In the genomic region with DNA sequence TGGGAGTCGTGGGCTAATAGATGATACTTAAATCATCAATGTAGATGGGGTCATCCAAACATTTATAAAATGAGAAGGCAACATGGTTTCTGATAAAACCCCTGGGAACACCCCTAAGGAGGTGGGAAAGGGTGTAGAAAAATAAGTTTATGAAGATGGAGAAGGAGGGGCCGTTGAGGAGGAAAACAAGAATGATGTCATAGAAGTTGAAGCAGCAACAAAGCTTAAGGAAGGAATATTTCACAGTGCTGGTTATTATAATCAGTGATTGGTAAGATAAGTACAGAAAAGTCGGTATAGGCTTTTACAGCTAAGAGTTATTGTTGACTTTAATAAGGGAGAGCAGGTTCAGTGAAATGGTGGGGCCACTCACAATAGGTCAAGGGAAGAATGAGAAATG, we compare ENCODE assay signal across 26 cellular contexts. TPM values are rescaled to one million over a fixed set of nuclear protein-coding genes. Genes with fewer than 3 reads are reported as not detected.
DNase-seq lines count a peak whose midpoint lies in the region; ATAC-seq, FAIRE-seq and TF ChIP-seq lines count a peak whose summit lies in the region.
"Had no signal": no experiment of that assay in that cellular context is flagged by ENCODE, and none has a peak within 500 bp of the region (broad histone marks: within the 10 kb centered on the region; RNA-seq: fewer than 3 reads in every experiment).

No MANE protein-coding gene starts in this region.

- no peaks in the 10 kb centered on the region for H3K9me1 ChIP-seq in K562 (ENCODE audit: control insufficient read depth, insufficient read depth, low read length)

- no peak for DNase-seq in activated T-cell treated with anti-CD3 and anti-CD28 coated beads, Interleukin-2, amount 50 U/mL, for 72 hours
- no peak for DNase-seq in activated T-cell treated with anti-CD3 and anti-CD28 coated beads, Interleukin-2, amount 50 U/mL, for 4 hours
- DNase-seq in GM23338 (ENCODE audit: low spot score): no peak
- DNase-seq in K562 (ENCODE audit: extremely low read depth in 1 of 4, low spot score in 3 of 4): no peak
- DNase-seq in OCI-M1 (lab: John Stamatoyannopoulos, UW): no peak
- no peak for DNase-seq in dermis blood vessel endothelial cell
- DNase-seq: 8988T; ACHN; AML-193; BE2C; CD4-positive, alpha-beta T cell; CD8-positive, alpha-beta memory T cell; DMS 273 treated with DMSO at 0.1 percent for 48 hours; DMS79; EL; GDM1; GM23248; H9; HFFc6 had no signal

- no peaks in the 10 kb centered on the region for H3K9me3 ChIP-seq in K562 (replicated peaks; ENCODE audit: control insufficient read depth, insufficient read depth, low read depth, low read length)
- H3K9me3 ChIP-seq: BE2C had no signal

- no peaks in the 10 kb centered on the region for H3K27me3 Mint-ChIP-seq in activated T-cell treated with anti-CD3 and anti-CD28 coated beads, Interleukin-2, amount 50 U/mL, for 72 hours (ENCODE audit: low read depth)
- H3K27me3 Mint-ChIP-seq in activated T-cell treated with anti-CD3 and anti-CD28 coated beads, Interleukin-2, amount 50 U/mL, for 4 hours (ENCODE audit: low read depth): peaks cover 10% of the 10 kb centered on the region
- no peaks in the 10 kb centered on the region for H3K27me3 Mint-ChIP-seq in GM23338 (ENCODE audit: insufficient read depth, low read depth, poor library complexity)
- H3K27me3 Mint-ChIP-seq: CD4-positive, alpha-beta T cell had no signal

- no TSS peak for BruUV-seq in K562 (replicated peaks; lab: Mats Ljungman, UMichigan)

- no peaks in the 10 kb centered on the region for H3K36me3 Mint-ChIP-seq in activated T-cell treated with anti-CD3 and anti-CD28 coated beads, Interleukin-2, amount 50 U/mL, for 72 hours (ENCODE audit: insufficient read depth in 2 of 2)
- H3K36me3 Mint-ChIP-seq in activated T-cell treated with anti-CD3 and anti-CD28 coated beads, Interleukin-2, amount 50 U/mL, for 4 hours (ENCODE audit: insufficient read depth): no peaks in the 10 kb centered on the region
- H3K36me3 Mint-ChIP-seq in GM23338 (ENCODE audit: low read depth): no peaks in the 10 kb centered on the region
- H3K36me3 Mint-ChIP-seq: CD14-positive monocyte had no signal

- H3K27me3 ChIP-seq in GM23338 (ENCODE audit: insufficient read depth): no peaks in the 10 kb centered on the region
- H3K27me3 ChIP-seq in K562 (ENCODE audit: control insufficient read depth in 2 of 2, insufficient read depth in 2 of 2, low read length in 2 of 2): no peaks in the 10 kb centered on the region
- H3K27me3 ChIP-seq: BE2C; BLaER1 treated with 17β-estradiol and CSF1 and Interleukin-3, amounts not matched to agents 10 nM and 100 nM had no signal

- no peak overlapping the region for H3K4me3 Mint-ChIP-seq in activated T-cell treated with anti-CD3 and anti-CD28 coated beads, Interleukin-2, amount 50 U/mL, for 72 hours
- H3K4me3 Mint-ChIP-seq in activated T-cell treated with anti-CD3 and anti-CD28 coated beads, Interleukin-2, amount 50 U/mL, for 4 hours: no peak overlapping the region
- H3K4me3 Mint-ChIP-seq in GM23338: no peak overlapping the region
- H3K4me3 Mint-ChIP-seq: CD14-positive monocyte; CD4-positive, alpha-beta T cell; CD8-positive, alpha-beta memory T cell; H9; HFFc6 had no signal

- H3K79me2 ChIP-seq in GM23338 (replicated peaks; ENCODE audit: insufficient read depth) (no peaks in the 10 kb centered on the region), K562 (ENCODE audit: control insufficient read depth, insufficient read depth, low read length) (no peaks in the 10 kb centered on the region)

- POLR2A ChIA-PET in K562 (lab: Yijun Ruan, JAX): interaction anchor here (0.6 kb wide), 1 partner anchor 9 kb away, joined by 5 read pairs; a partner anchor contains a TSS

- H3K27ac ChIP-seq in GM23338 (ENCODE audit: low read depth) (no peak overlapping the region), K562 (ENCODE audit: extremely low read depth, low read depth, low read length) (no peak overlapping the region)
- H3K27ac ChIP-seq: A549; BLaER1 treated with 17β-estradiol and CSF1 and Interleukin-3, amounts not matched to agents 10 nM and 100 nM; GM23248 had no signal

- TF ChIP-seq EP300 in K562 (IDR thresholded peaks at IDR 0.05; ENCODE audit: low read length): no peak

- H2AFZ ChIP-seq in GM23338: 0 out of 2 replicates have a peak overlapping the region, but pooled peaks have one; percentile 18
- H2AFZ ChIP-seq in K562 (ENCODE audit: low read depth, low read length): no peak overlapping the region
- H2AFZ ChIP-seq: GM23248 had no signal

- in situ Hi-C loops in K562 (cut with MboI): no loop called here

- no peaks in the 10 kb centered on the region for H3K9me3 Mint-ChIP-seq in activated T-cell treated with anti-CD3 and anti-CD28 coated beads, Interleukin-2, amount 50 U/mL, for 72 hours
- no peaks in the 10 kb centered on the region for H3K9me3 Mint-ChIP-seq in activated T-cell treated with anti-CD3 and anti-CD28 coated beads, Interleukin-2, amount 50 U/mL, for 4 hours
- H3K9me3 Mint-ChIP-seq in GM23338: no peaks in the 10 kb centered on the region
- H3K9me3 Mint-ChIP-seq: CD4-positive, alpha-beta T cell; HFFc6 had no signal

- no peak overlapping the region for H3K4me3 ChIP-seq in GM23338
- H3K4me3 ChIP-seq in K562: no peak overlapping the region
- H3K4me3 ChIP-seq: A549; BLaER1 treated with 17β-estradiol and CSF1 and Interleukin-3, amounts not matched to agents 10 nM and 100 nM; GM12878; GM23248 had no signal

- no peak for TF ChIP-seq CTCF in GM23338 (conservative IDR thresholded peaks at IDR 0.05; ENCODE audit: low read depth in 2 of 2)
- no peak for TF ChIP-seq CTCF in K562 (IDR thresholded peaks at IDR 0.05 in 2 of 3, conservative IDR thresholded peaks at IDR 0.05 in 1 of 3; ENCODE audit: insufficient read depth in 2 of 3, low read depth in 1 of 3, low read length in 3 of 3)

- CTCF ChIA-PET in K562 (lab: Yijun Ruan, JAX; ENCODE audit: low intra/inter-chr PET ratio): no interaction called here

- WGBS in K562 (ENCODE audit: insufficient coverage, low coverage, missing lambda C conversion rate): 2% methylated on average over 3 of the region's 3 CpGs

- H4K20me1 ChIP-seq in GM23338 (replicated peaks; ENCODE audit: insufficient read depth) (no peaks in the 10 kb centered on the region), K562 (replicated peaks; ENCODE audit: control insufficient read depth, insufficient read depth, low read length) (no peaks in the 10 kb centered on the region)
- H4K20me1 ChIP-seq: BLaER1 treated with 17β-estradiol and CSF1 and Interleukin-3, amounts not matched to agents 10 nM and 100 nM had no signal

- intact Hi-C loops in K562 (cut with micrococcal nuclease): no loop called here

- H3K36me3 ChIP-seq in GM23338 (ENCODE audit: insufficient read depth) (no peaks in the 10 kb centered on the region), K562 (ENCODE audit: control insufficient read depth, insufficient read depth, low read length) (no peaks in the 10 kb centered on the region)
- H3K36me3 ChIP-seq: BE2C; BLaER1 treated with 17β-estradiol and CSF1 and Interleukin-3, amounts not matched to agents 10 nM and 100 nM had no signal

- peak overlapping the region; percentile 70 for H3K27ac Mint-ChIP-seq in activated T-cell treated with anti-CD3 and anti-CD28 coated beads, Interleukin-2, amount 50 U/mL, for 72 hours
- H3K27ac Mint-ChIP-seq in GM23338: no peak overlapping the region
- H3K27ac Mint-ChIP-seq: CD4-positive, alpha-beta T cell; CD8-positive, alpha-beta memory T cell; H9; HFFc6 had no signal

- H3K9me2 ChIP-seq in GM23338 (ENCODE audit: insufficient read depth): no peaks in the 10 kb centered on the region

- no peak for TF ChIP-seq POLR2A in K562 (conservative IDR thresholded peaks at IDR 0.05)

- no peak for ATAC-seq in activated T-cell treated with anti-CD3 and anti-CD28 coated beads, Interleukin-2, amount 50 U/mL, for 72 hours (replicated peaks in 1 of 2)
- no peak for ATAC-seq in activated T-cell treated with anti-CD3 and anti-CD28 coated beads, Interleukin-2, amount 50 U/mL, for 4 hours
- ATAC-seq in GM23338 (no peak), K562 (no peak)
- ATAC-seq: A549, GM12878, HCT116 had no signal

- TF ChIP-seq RAD21 in K562 (CRISPR knock-in tag; conservative IDR thresholded peaks at IDR 0.05 in 1 of 2, IDR thresholded peaks at IDR 0.05 in 1 of 2): no peak

- no peak for FAIRE-seq in K562 (lab: Jason Lieb, UNC)
- FAIRE-seq: A549, D721Med, GM12878, GM19239 had no signal

- no peak overlapping the region for H3K9ac ChIP-seq in K562 (ENCODE audit: insufficient read depth in 1 of 2, low read depth in 2 of 2, low read length in 2 of 2)
- H3K9ac ChIP-seq: BLaER1 treated with 17β-estradiol and CSF1 and Interleukin-3, amounts not matched to agents 10 nM and 100 nM; GM23248 had no signal

- H3F3A ChIP-seq in GM23338 (replicated peaks; ENCODE audit: low read depth): no peaks in the 10 kb centered on the region

- H3K4me2 ChIP-seq in GM23338 (no peak overlapping the region), K562 (ENCODE audit: insufficient read depth, low read length) (no peak overlapping the region)
- H3K4me2 ChIP-seq: A549; BLaER1 treated with 17β-estradiol and CSF1 and Interleukin-3, amounts not matched to agents 10 nM and 100 nM had no signal

- H3K4me1 ChIP-seq in GM23338 (ENCODE audit: insufficient read depth): peaks cover 6% of the 10 kb centered on the region; the same call in 1 of the 2 replicates
- H3K4me1 ChIP-seq in K562 (replicated peaks in 1 of 2; ENCODE audit: control insufficient read depth in 2 of 2, insufficient read depth in 2 of 2, low read length in 2 of 2): peaks cover 0 to 10% of the 10 kb centered on the region in 2 experiments; a peak in 2 of 5 replicates
- H3K4me1 ChIP-seq: BE2C; BLaER1 treated with 17β-estradiol and CSF1 and Interleukin-3, amounts not matched to agents 10 nM and 100 nM had no signal

- H3K4me1 Mint-ChIP-seq in activated T-cell treated with anti-CD3 and anti-CD28 coated beads, Interleukin-2, amount 50 U/mL, for 72 hours (ENCODE audit: low read depth): no peaks in the 10 kb centered on the region
- H3K4me1 Mint-ChIP-seq in activated T-cell treated with anti-CD3 and anti-CD28 coated beads, Interleukin-2, amount 50 U/mL, for 4 hours (ENCODE audit: low read depth): no peaks in the 10 kb centered on the region
- no peaks in the 10 kb centered on the region; the same call in 2 of the 3 replicates for H3K4me1 Mint-ChIP-seq in GM23338
- H3K4me1 Mint-ChIP-seq: CD8-positive, alpha-beta memory T cell had no signal

RNA-seq across cellular contexts. Expression of a gene that starts 9.0 kb away (rescaled TPM):
- 10 to 100 TPM; 18.2 to 20.0 TPM for total RNA-seq in activated T-cell treated with anti-CD3 and anti-CD28 coated beads, Interleukin-2, amount 50 U/mL, for 72 hours
- total RNA-seq in activated T-cell treated with anti-CD3 and anti-CD28 coated beads, Interleukin-2, amount 50 U/mL, for 4 hours: 10 to 100 TPM in 2 of 3 donors, 1 to 10 TPM in 1; 9.8 to 10.9 (median 10.8) TPM
- 51.0 and 57.0 TPM in 2 replicates for total RNA-seq in GM23338 (2014; rRNA removed; shearing (Covaris generic))
- polyA plus RNA-seq in GM23338 (2016; fragmentation: Nextera tagmentation; extraction: Ambion mirVana): 29.0 and 31.3 TPM in 2 replicates
- 13.1 and 31.6 TPM in 2 replicates for total RNA-seq in K562 (2011; cell fraction: chromatin; rRNA removed; ENCODE audit: low replicate concordance)
- total RNA-seq in K562 (2011; cell fraction: nucleolus; rRNA removed): 6.7 and 8.3 TPM in 2 replicates
- total RNA-seq in K562 (2011; cell fraction: nucleoplasm; rRNA removed): 16.2 and 18.0 TPM in 2 replicates
- total RNA-seq in K562 (2014; rRNA removed): 38.0 and 40.2 TPM in 2 replicates
- 36.9 and 41.2 TPM in 2 replicates for total RNA-seq in K562 (2014; rRNA removed; fragmentation: Illumina TruSeq; extraction: Trizol)
- total RNA-seq in K562 (2015; rRNA removed; fragmentation: Illumina TruSeq; extraction: Trizol): 35.4 and 36.0 TPM in 2 replicates
- 28.9 and 29.4 TPM in 2 replicates for total RNA-seq in K562 (2021)
- 57.8 and 67.8 TPM in 2 replicates for polyA plus RNA-seq in K562 (2011; rRNA removed)
- 26.6 and 49.6 TPM in 2 replicates for polyA plus RNA-seq in K562 (2011; cell fraction: cytosol; rRNA removed)
- 14.5 and 23.0 TPM in 2 replicates for polyA plus RNA-seq in K562 (2011; cell fraction: nucleus; rRNA removed)
- polyA plus RNA-seq in K562 (2012): 29.4 and 32.4 TPM in 2 replicates
- 38.5 and 51.0 TPM in 2 replicates for polyA plus RNA-seq in K562 (2014; fragmentation: Illumina TruSeq; extraction: Trizol)
- 10 to 100 TPM; 10.7 to 13.9 TPM for polyA plus RNA-seq in K562 (2014; fragmentation: Nextera tagmentation; extraction: Ambion mirVana)
- polyA plus RNA-seq in K562 (2014; rRNA removed): 45.3 and 46.7 TPM in 2 replicates
- 32.3 and 38.1 TPM in 2 replicates for polyA minus RNA-seq in K562 (2011; rRNA and poly(A)+ RNA removed)
- polyA minus RNA-seq in K562 (2011; cell fraction: cytosol; rRNA and poly(A)+ RNA removed): 14.6 and 14.9 TPM in 2 replicates
- polyA minus RNA-seq in K562 (2011; cell fraction: nucleus; rRNA and poly(A)+ RNA removed): 11.2 and 16.2 TPM in 2 replicates
- total RNA-seq in dermis blood vessel endothelial cell: 33.8 and 39.1 TPM in 2 replicates
